In genomic region chr6:96792791-96793190, GRCh38 we compare ENCODE assay signal across 1 cellular context.
TF ChIP-seq lines count a peak whose summit lies in the region.

No MANE protein-coding gene starts in this region.

TF ChIP-seq in K562, 482 proteins besides CTCF, POLR2A, EP300 and RAD21 (continued from another document):
- TF ChIP-seq, protein P1, sequence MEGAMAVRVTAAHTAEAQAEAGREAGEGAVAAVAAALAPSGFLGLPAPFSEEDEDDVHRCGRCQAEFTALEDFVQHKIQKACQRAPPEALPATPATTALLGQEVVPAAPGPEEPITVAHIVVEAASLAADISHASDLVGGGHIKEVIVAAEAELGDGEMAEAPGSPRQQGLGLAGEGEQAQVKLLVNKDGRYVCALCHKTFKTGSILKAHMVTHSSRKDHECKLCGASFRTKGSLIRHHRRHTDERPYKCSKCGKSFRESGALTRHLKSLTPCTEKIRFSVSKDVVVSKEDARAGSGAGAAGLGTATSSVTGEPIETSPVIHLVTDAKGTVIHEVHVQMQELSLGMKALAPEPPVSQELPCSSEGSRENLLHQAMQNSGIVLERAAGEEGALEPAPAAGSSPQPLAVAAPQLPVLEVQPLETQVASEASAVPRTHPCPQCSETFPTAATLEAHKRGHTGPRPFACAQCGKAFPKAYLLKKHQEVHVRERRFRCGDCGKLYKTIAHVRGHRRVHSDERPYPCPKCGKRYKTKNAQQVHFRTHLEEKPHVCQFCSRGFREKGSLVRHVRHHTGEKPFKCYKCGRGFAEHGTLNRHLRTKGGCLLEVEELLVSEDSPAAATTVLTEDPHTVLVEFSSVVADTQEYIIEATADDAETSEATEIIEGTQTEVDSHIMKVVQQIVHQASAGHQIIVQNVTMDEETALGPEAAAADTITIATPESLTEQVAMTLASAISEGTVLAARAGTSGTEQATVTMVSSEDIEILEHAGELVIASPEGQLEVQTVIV (CRISPR knock-in tag; IDR thresholded peaks at IDR 0.05; ENCODE audit: borderline replicate concordance): no peak
- TF ChIP-seq C11orf30 (IDR thresholded peaks at IDR 0.05; ENCODE audit: low read depth) (peak; percentile 80), MAFF (IDR thresholded peaks at IDR 0.05; ENCODE audit: low read length) (peak; percentile 67), SMAD1 (IDR thresholded peaks at IDR 0.05; ENCODE audit: low read depth, low read length, partially characterized antibody) (no peak), PBX2 (CRISPR knock-in tag; IDR thresholded peaks at IDR 0.05; ENCODE audit: low read depth) (no peak), PBX2 (tag; conservative IDR thresholded peaks at IDR 0.05; ENCODE audit: low read depth) (peak; percentile 28; the same call in 1 of the 2 replicates), ATF3 (IDR thresholded peaks at IDR 0.05) (0 out of 2 replicates have a peak, but pooled peaks have one; percentile 12), ATF3 (CRISPR knock-in tag; conservative IDR thresholded peaks at IDR 0.05) (no peak), KAT7 (CRISPR knock-in tag; IDR thresholded peaks at IDR 0.05; ENCODE audit: borderline replicate concordance) (no peak), ZNF316 (IDR thresholded peaks at IDR 0.05) (peak; percentile 71)
